Comparison of ENCODE assay signal across 28 cellular contexts in genomic region chr7:101628522-101628921, GRCh38. TPM values are rescaled to one million over a fixed set of nuclear protein-coding genes. Genes with fewer than 3 reads are reported as not detected.
"Had no signal": no experiment of that assay in that cellular context is flagged by ENCODE, and none has a peak within 500 bp of the region (broad histone marks: within the 10 kb centered on the region; RNA-seq: fewer than 3 reads in every experiment).

No MANE protein-coding gene starts in this region.

- H3K36me3 ChIP-seq: ascending aorta, esophagus squamous epithelium had no signal

- H3K4me3 Mint-ChIP-seq: natural killer cell treated with Interleukin-12 subunit alpha and Interleukin-12 subunit beta and Interleukin-15 and Interleukin-18, amount 100 ng/mL, for 72 hours had no signal

- H3K27ac ChIP-seq: ascending aorta, esophagus squamous epithelium had no signal

- H3K4me3 ChIP-seq: ascending aorta, esophagus squamous epithelium had no signal

- H3K27ac Mint-ChIP-seq: natural killer cell treated with Interleukin-12 subunit alpha and Interleukin-12 subunit beta and Interleukin-15 and Interleukin-18, amount 100 ng/mL, for 72 hours had no signal

- H3K4me1 ChIP-seq: ascending aorta had no signal

- ATAC-seq: left cardiac atrium; natural killer cell treated with Interleukin-12 subunit alpha and Interleukin-12 subunit beta and Interleukin-15 and Interleukin-18, amount 100 ng/mL, for 72 hours had no signal

- H3K9me3 Mint-ChIP-seq: natural killer cell treated with Interleukin-12 subunit alpha and Interleukin-12 subunit beta and Interleukin-15 and Interleukin-18, amount 100 ng/mL, for 72 hours had no signal

- H3K27me3 ChIP-seq: ascending aorta had no signal

- H3K9me3 ChIP-seq: ascending aorta had no signal

- H3K36me3 Mint-ChIP-seq: natural killer cell treated with Interleukin-12 subunit alpha and Interleukin-12 subunit beta and Interleukin-15 and Interleukin-18, amount 100 ng/mL, for 72 hours had no signal

- DNase-seq: activated CD4-positive, CD25-positive, alpha-beta regulatory T cell treated with anti-CD3 and anti-CD28 coated beads, Interleukin-2, amount 50 U/mL, for 72 hours; activated CD8-positive, alpha-beta memory T cell treated with anti-CD3 and anti-CD28 coated beads for 24 hours; activated CD8-positive, alpha-beta memory T cell treated with anti-CD3 and anti-CD28 coated beads, Interleukin-2, amount 50 U/mL, for 48 hours; activated effector memory CD4-positive, alpha-beta T cell treated with anti-CD3 and anti-CD28 coated beads, Interleukin-2, amount 50 U/mL, for 16 hours; activated naive CD4-positive, alpha-beta T cell treated with anti-CD3 and anti-CD28 coated beads, Interleukin-2, amount 50 U/mL, for 16 hours; activated T-cell treated with anti-CD3 and anti-CD28 coated beads, Interleukin-2, amount 50 U/mL, for 48 hours; effector memory CD4-positive, alpha-beta T cell; esophagus squamous epithelium; left cardiac atrium; mesenchymal stem cell; nucleus accumbens; posterior cingulate gyrus; retina; stimulated activated CD4-positive, alpha-beta T cell treated with anti-CD3 and anti-CD28 coated beads, Interleukin-12 subunit alpha, Interleukin-12 subunit beta, amount 100 ng/mL, for 4 hours; stimulated activated CD4-positive, alpha-beta T cell treated with anti-CD3 and anti-CD28 coated beads, Interleukin-1b, Interleukin-23, amount 100 ng/mL, for 48 hours; stimulated activated CD8-positive, alpha-beta memory T cell treated with anti-CD3 and anti-CD28 coated beads, Interleukin-4, amount 100 ng/mL, for 48 hours; stimulated activated naive CD4-positive, alpha-beta T cell had no signal

RNA-seq across cellular contexts. Expression of gene MYL10, which starts 0.6 kb away (rescaled TPM):
- total RNA-seq: ascending aorta; bronchial epithelial cell; cerebellum; endothelial cell of umbilical vein; esophagus squamous epithelium; fibroblast of villous mesenchyme; left cardiac atrium; lower leg skin; mucosa of gallbladder; natural killer cell treated with Interleukin-12 subunit alpha and Interleukin-12 subunit beta and Interleukin-15 and Interleukin-18, amount 100 ng/mL, for 72 hours; T-helper 1 cell treated with Interleukin-12 subunit alpha and Interleukin-12 subunit beta and Interleukin-4 antibody, amounts not matched to agents 30 ng/mL and 1 ng/mL, for 36 hours; ureter had no signal
- polyA plus RNA-seq: adipose tissue, endothelial cell of umbilical vein had no signal
